18 cellular contexts compared by ENCODE assay signal in the genomic region with DNA sequence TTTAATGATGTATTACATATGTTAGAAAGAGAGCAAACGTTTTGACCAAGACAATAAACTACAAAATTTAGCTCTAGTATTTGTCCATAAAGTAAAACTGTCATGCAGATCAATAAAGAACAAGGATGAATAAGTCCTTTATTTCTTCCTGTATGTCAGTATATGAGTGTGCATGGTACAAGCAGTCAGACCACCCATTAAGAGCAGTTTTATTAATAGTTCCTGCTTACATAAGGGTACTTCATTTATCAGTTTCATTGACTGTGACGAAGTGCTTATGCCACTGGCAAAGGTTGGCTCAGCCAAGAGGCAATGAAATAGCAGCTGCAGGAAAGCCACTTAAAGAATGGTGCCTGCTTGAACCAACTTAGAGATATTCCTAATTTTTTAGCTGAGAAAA.
DNase-seq lines count a peak whose midpoint lies in the region; ATAC-seq, FAIRE-seq and TF ChIP-seq lines count a peak whose summit lies in the region.
"Had no signal": no experiment of that assay in that cellular context is flagged by ENCODE, and none has a peak within 500 bp of the region (broad histone marks: within the 10 kb centered on the region; RNA-seq: fewer than 3 reads in every experiment).

No MANE protein-coding gene starts in this region.

- no peak overlapping the region for H3K27ac ChIP-seq in A673 (ENCODE audit: low read depth, low read length, poor library complexity, severe bottlenecking)
- H3K27ac ChIP-seq: body of pancreas, colonic mucosa, tibial nerve had no signal

- no peaks in the 10 kb centered on the region for H3K4me1 ChIP-seq in A673 (ENCODE audit: insufficient read depth, low read length, poor library complexity, severe bottlenecking)
- H3K4me1 ChIP-seq: body of pancreas, colonic mucosa, tibial nerve had no signal

- BruUV-seq in A673 (replicated peaks; lab: Mats Ljungman, UMichigan) = no TSS peak

- TF ChIP-seq CTCF in A673 (conservative IDR thresholded peaks at IDR 0.05; ENCODE audit: low read depth, low read length) = no peak

- POLR2A ChIA-PET in A673 (lab: Charles Lee; ENCODE audit: low non-redundant PET) = no interaction called here

- no peaks in the 10 kb centered on the region for H3K27me3 ChIP-seq in A673 (replicated peaks; ENCODE audit: insufficient read depth, low read depth, low read length, poor library complexity)
- H3K27me3 ChIP-seq: body of pancreas, colonic mucosa, tibial nerve had no signal

- no peak for FAIRE-seq in GM12892 (lab: Jason Lieb, UNC)
- FAIRE-seq: GM18507, H1 had no signal

- H3K36me3 ChIP-seq in A673 (ENCODE audit: insufficient read depth, low read length, poor library complexity, severe bottlenecking) = no peaks in the 10 kb centered on the region
- H3K36me3 ChIP-seq: colonic mucosa, tibial nerve had no signal

- CTCF ChIA-PET in A673 (lab: Charles Lee) = no interaction called here

- DNase-seq in A673 (ENCODE audit: low spot score) (peak; percentile 22), NCI-H1105 treated with DMSO at 0.1 percent for 48 hours (lab: John Stamatoyannopoulos, UW) (peak; percentile 98), NCI-H446 treated with DMSO at 0.1 percent for 48 hours (lab: John Stamatoyannopoulos, UW) (peak; percentile 48), foreskin melanocyte (peak; percentile 74), kidney glomerular epithelial cell (lab: John Stamatoyannopoulos, UW) (no peak), GM12892 (ENCODE audit: insufficient read length) (no peak)
- DNase-seq in effector CD8-positive, alpha-beta T cell (lab: John Stamatoyannopoulos, UW) = no peak
- DNase-seq: activated B cell treated with CpG ODN at 0.5 μM for 24 hours; activated CD8-positive, alpha-beta T cell treated with anti-CD3 and anti-CD28 coated beads, Interleukin-2, amount 10 ng/mL, durations not matched to agents 7 days and 5 days; activated T-cell treated with anti-CD3 and anti-CD28 coated beads, Interleukin-2, amount 50 U/mL, for 48 hours; body of pancreas; colonic mucosa; NCI-H1930 had no signal

- no peaks in the 10 kb centered on the region for H3K9me3 ChIP-seq in A673 (ENCODE audit: low read depth, low read length, poor library complexity, severe bottlenecking)
- H3K9me3 ChIP-seq: body of pancreas, colonic mucosa had no signal

- intact Hi-C loops in A673 (cut with micrococcal nuclease; ENCODE audit: unreplicated experiment) = no loop called here

- no peak overlapping the region for H3K4me3 ChIP-seq in A673 (ENCODE audit: low read depth, low read length, poor library complexity, severe bottlenecking)
- H3K4me3 ChIP-seq: body of pancreas, colonic mucosa, tibial nerve had no signal

- ATAC-seq in GM19395 (IDR thresholded peaks at IDR 0.05; ENCODE audit: unreplicated experiment) = no peak
- ATAC-seq: activated CD8-positive, alpha-beta T cell treated with anti-CD3 and anti-CD28 coated beads, Interleukin-2, amount 10 ng/mL, durations not matched to agents 7 days and 5 days; body of pancreas; stimulated activated memory B cell treated with anti-CD40 and anti-IgM and Interleukin-4, amounts not matched to agents 10 μg/mL and 1 μg/mL and 100 μg/mL, for 72 hours had no signal

- no peak for TF ChIP-seq POLR2A in GM12892 (IDR thresholded peaks at IDR 0.05; ENCODE audit: low read depth, low read length)

Comparison
In these comparisons a context has a peak if more than half of its experiments do, and no peak if none do; other contexts are left out.
1. DNase-seq: peak in A673 (single experiment), NCI-H1105 treated with DMSO at 0.1 percent for 48 hours (single experiment), NCI-H446 treated with DMSO at 0.1 percent for 48 hours (single experiment) and foreskin melanocyte (single experiment); none in kidney glomerular epithelial cell (single experiment), effector CD8-positive, alpha-beta T cell (single experiment) and GM12892 (single experiment).